15 cellular contexts compared by ENCODE assay signal in the genomic region with DNA sequence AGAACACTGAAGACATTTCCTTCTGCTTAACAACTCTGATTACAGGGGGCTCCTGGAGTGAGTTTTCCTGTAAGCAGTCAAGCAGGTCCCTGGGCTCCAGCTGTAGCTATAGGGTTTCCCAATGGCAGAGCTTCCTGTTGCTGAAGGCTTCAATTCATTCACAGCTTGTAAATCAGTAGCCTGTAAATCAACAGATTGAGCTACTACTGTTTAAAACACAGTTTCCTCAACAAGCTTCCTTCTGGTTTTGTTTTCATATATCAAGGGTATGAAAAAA.
"Had no signal": no experiment of that assay in that cellular context is flagged by ENCODE, and none has a peak within 500 bp of the region (broad histone marks: within the 10 kb centered on the region; RNA-seq: fewer than 3 reads in every experiment).

No MANE protein-coding gene starts in this region.

- H3K4me3 Mint-ChIP-seq: activated CD4-positive, alpha-beta memory T cell treated with anti-CD3 and anti-CD28 coated beads, Interleukin-2, amount 10 ng/mL, durations not matched to agents 7 days and 5 days; activated naive CD8-positive, alpha-beta T cell treated with anti-CD3 and anti-CD28 coated beads for 36 hours; activated T-cell treated with anti-CD3 and anti-CD28 coated beads, Interleukin-2, amount 50 U/mL, for 72 hours; dendritic cell treated with granulocyte-macrophage colony-stimulating factor and Interleukin-4, amounts not matched to agents 40 ng/mL and 50 ng/mL, for 4 days; naive thymus-derived CD8-positive, alpha-beta T cell; stimulated activated naive CD8-positive, alpha-beta T cell treated with anti-CD3 and anti-CD28 coated beads, Interleukin-15, Interleukin-2, amounts not matched to agents 100 ng/mL and 50 ng/mL, for 24 hours had no signal

- H3K4me3 ChIP-seq: hepatocyte, lung, mucosa of descending colon, upper lobe of left lung had no signal

- H3K79me2 ChIP-seq: hepatocyte had no signal

- H3K9me3 Mint-ChIP-seq: activated CD4-positive, alpha-beta memory T cell treated with anti-CD3 and anti-CD28 coated beads, Interleukin-2, amount 10 ng/mL, durations not matched to agents 7 days and 5 days; dendritic cell treated with granulocyte-macrophage colony-stimulating factor and Interleukin-4, amounts not matched to agents 40 ng/mL and 50 ng/mL, for 4 days had no signal

- H2AFZ ChIP-seq: hepatocyte had no signal

- H3K27ac Mint-ChIP-seq: activated CD4-positive, alpha-beta memory T cell treated with anti-CD3 and anti-CD28 coated beads, Interleukin-2, amount 10 ng/mL, durations not matched to agents 7 days and 5 days; activated naive CD8-positive, alpha-beta T cell treated with anti-CD3 and anti-CD28 coated beads for 36 hours; activated T-cell treated with anti-CD3 and anti-CD28 coated beads, Interleukin-2, amount 50 U/mL, for 72 hours; dendritic cell treated with granulocyte-macrophage colony-stimulating factor and Interleukin-4, amounts not matched to agents 40 ng/mL and 50 ng/mL, for 4 days; naive thymus-derived CD8-positive, alpha-beta T cell; stimulated activated naive CD8-positive, alpha-beta T cell treated with anti-CD3 and anti-CD28 coated beads, Interleukin-15, Interleukin-2, amounts not matched to agents 100 ng/mL and 50 ng/mL, for 24 hours had no signal

- H3K9me3 ChIP-seq: mucosa of descending colon, upper lobe of left lung had no signal

- H3K4me1 ChIP-seq: upper lobe of left lung had no signal

- H3K27ac ChIP-seq: brain microvascular endothelial cell, hepatocyte, upper lobe of left lung had no signal

- H3K36me3 ChIP-seq: brain microvascular endothelial cell, upper lobe of left lung had no signal

- H3K27me3 Mint-ChIP-seq: activated CD4-positive, alpha-beta memory T cell treated with anti-CD3 and anti-CD28 coated beads, Interleukin-2, amount 10 ng/mL, durations not matched to agents 7 days and 5 days; activated naive CD8-positive, alpha-beta T cell treated with anti-CD3 and anti-CD28 coated beads for 36 hours; dendritic cell treated with granulocyte-macrophage colony-stimulating factor and Interleukin-4, amounts not matched to agents 40 ng/mL and 50 ng/mL, for 4 days; naive thymus-derived CD8-positive, alpha-beta T cell; stimulated activated naive CD8-positive, alpha-beta T cell treated with anti-CD3 and anti-CD28 coated beads, Interleukin-15, Interleukin-2, amounts not matched to agents 100 ng/mL and 50 ng/mL, for 24 hours had no signal

- DNase-seq: activated CD4-positive, alpha-beta memory T cell treated with anti-CD3 and anti-CD28 coated beads, Interleukin-2, amount 10 ng/mL, durations not matched to agents 7 days and 5 days; activated gamma-delta T cell treated with Interleukin-2 at 50 U/mL for 16 hours; activated naive CD8-positive, alpha-beta T cell treated with anti-CD3 and anti-CD28 coated beads for 36 hours; activated T-cell treated with anti-CD3 and anti-CD28 coated beads, Interleukin-2, amount 50 U/mL, for 72 hours; brain microvascular endothelial cell; erythroblast; left cardiac atrium; mucosa of descending colon; naive thymus-derived CD8-positive, alpha-beta T cell; stimulated activated CD4-positive, alpha-beta T cell treated with anti-CD3 and anti-CD28 coated beads, Interleukin-4, amount 100 ng/mL, for 1 hour; upper lobe of left lung had no signal

- H3K4me1 Mint-ChIP-seq: activated CD4-positive, alpha-beta memory T cell treated with anti-CD3 and anti-CD28 coated beads, Interleukin-2, amount 10 ng/mL, durations not matched to agents 7 days and 5 days; activated naive CD8-positive, alpha-beta T cell treated with anti-CD3 and anti-CD28 coated beads for 36 hours had no signal

- H3K4me2 ChIP-seq: hepatocyte had no signal

- H3K27me3 ChIP-seq: brain microvascular endothelial cell, hepatocyte, upper lobe of left lung had no signal

- H3K36me3 Mint-ChIP-seq: activated naive CD8-positive, alpha-beta T cell treated with anti-CD3 and anti-CD28 coated beads for 36 hours; naive thymus-derived CD8-positive, alpha-beta T cell had no signal
